ENCODE assay signal across 2 cellular contexts in the genomic region with DNA sequence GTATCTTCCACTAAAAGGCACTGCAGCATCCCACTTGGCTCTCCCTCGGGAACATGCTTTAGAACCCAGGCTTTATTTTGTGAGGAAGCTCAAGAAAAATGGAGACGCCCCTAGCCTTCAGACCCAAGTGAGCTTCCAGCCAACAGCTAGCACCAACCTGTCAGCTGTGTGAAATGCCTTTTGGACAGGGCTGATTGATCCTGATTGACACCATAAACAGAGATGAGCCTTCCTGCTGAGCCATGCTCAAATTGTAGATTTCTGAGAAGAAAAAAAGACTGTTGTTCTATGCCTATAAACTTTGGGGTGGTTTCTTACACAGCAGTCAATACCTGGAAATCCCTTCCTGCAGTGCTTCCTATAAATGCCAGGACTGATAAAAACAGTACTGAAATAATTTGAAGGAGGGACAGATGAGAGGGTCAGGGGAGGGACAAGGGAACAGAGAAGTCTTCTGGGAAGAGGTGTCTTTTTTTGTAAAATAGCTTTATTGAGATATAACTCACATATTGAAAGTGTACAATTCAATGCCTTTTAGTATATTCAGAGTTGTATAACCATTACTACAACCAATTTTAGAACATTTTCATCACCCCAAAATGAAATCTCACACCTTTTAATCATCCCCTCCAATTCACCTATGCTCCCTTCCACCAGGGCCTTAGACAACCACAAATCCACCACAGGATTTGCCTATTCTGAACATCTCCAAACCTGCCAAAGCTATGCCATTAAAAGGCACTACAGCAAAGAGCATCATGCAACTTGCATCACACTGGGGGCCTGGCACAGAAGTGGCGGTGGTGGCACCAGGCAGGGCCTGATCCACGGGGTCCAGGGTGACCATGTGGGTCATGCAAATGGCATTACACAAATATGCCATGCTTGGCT.
TF ChIP-seq lines count a peak whose summit lies in the region.

No MANE protein-coding gene starts in this region.

TF ChIP-seq in K562, 482 proteins besides CTCF, POLR2A, EP300 and RAD21 (continues in another document):
- TF ChIP-seq NR2F6 (CRISPR knock-in tag; IDR thresholded peaks at IDR 0.05) (no peak), MYNN (IDR thresholded peaks at IDR 0.05) (no peak), MYNN (CRISPR knock-in tag; IDR thresholded peaks at IDR 0.05) (no peak), MEIS2 (IDR thresholded peaks at IDR 0.05; ENCODE audit: partially characterized antibody) (peak; percentile 64), SMAD4 (CRISPR knock-in tag; conservative IDR thresholded peaks at IDR 0.05) (no peak), TSC22D4 (tag; IDR thresholded peaks at IDR 0.05) (no peak)
- TF ChIP-seq, protein P1, sequence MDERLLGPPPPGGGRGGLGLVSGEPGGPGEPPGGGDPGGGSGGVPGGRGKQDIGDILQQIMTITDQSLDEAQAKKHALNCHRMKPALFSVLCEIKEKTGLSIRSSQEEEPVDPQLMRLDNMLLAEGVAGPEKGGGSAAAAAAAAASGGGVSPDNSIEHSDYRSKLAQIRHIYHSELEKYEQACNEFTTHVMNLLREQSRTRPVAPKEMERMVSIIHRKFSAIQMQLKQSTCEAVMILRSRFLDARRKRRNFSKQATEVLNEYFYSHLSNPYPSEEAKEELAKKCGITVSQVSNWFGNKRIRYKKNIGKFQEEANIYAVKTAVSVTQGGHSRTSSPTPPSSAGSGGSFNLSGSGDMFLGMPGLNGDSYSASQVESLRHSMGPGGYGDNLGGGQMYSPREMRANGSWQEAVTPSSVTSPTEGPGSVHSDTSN (CRISPR knock-in tag; IDR thresholded peaks at IDR 0.05; ENCODE audit: low read depth), result no peak
- TF ChIP-seq, protein P1 (tag; conservative IDR thresholded peaks at IDR 0.05; ENCODE audit: low read depth), result peak; percentile 30; the same call in 1 of the 2 replicates
- TF ChIP-seq, protein P2, sequence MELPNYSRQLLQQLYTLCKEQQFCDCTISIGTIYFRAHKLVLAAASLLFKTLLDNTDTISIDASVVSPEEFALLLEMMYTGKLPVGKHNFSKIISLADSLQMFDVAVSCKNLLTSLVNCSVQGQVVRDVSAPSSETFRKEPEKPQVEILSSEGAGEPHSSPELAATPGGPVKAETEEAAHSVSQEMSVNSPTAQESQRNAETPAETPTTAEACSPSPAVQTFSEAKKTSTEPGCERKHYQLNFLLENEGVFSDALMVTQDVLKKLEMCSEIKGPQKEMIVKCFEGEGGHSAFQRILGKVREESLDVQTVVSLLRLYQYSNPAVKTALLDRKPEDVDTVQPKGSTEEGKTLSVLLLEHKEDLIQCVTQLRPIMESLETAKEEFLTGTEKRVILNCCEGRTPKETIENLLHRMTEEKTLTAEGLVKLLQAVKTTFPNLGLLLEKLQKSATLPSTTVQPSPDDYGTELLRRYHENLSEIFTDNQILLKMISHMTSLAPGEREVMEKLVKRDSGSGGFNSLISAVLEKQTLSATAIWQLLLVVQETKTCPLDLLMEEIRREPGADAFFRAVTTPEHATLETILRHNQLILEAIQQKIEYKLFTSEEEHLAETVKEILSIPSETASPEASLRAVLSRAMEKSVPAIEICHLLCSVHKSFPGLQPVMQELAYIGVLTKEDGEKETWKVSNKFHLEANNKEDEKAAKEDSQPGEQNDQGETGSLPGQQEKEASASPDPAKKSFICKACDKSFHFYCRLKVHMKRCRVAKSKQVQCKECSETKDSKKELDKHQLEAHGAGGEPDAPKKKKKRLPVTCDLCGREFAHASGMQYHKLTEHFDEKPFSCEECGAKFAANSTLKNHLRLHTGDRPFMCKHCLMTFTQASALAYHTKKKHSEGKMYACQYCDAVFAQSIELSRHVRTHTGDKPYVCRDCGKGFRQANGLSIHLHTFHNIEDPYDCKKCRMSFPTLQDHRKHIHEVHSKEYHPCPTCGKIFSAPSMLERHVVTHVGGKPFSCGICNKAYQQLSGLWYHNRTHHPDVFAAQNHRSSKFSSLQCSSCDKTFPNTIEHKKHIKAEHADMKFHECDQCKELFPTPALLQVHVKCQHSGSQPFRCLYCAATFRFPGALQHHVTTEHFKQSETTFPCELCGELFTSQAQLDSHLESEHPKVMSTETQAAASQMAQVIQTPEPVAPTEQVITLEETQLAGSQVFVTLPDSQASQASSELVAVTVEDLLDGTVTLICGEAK (IDR thresholded peaks at IDR 0.05), result peak; percentile 76
- TF ChIP-seq, protein P2 (CRISPR knock-in tag; IDR thresholded peaks at IDR 0.05), result no peak
- TF ChIP-seq, protein P3, sequence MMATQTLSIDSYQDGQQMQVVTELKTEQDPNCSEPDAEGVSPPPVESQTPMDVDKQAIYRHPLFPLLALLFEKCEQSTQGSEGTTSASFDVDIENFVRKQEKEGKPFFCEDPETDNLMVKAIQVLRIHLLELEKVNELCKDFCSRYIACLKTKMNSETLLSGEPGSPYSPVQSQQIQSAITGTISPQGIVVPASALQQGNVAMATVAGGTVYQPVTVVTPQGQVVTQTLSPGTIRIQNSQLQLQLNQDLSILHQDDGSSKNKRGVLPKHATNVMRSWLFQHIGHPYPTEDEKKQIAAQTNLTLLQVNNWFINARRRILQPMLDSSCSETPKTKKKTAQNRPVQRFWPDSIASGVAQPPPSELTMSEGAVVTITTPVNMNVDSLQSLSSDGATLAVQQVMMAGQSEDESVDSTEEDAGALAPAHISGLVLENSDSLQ (IDR thresholded peaks at IDR 0.05), result peak; percentile 82

TF ChIP-seq in SK-N-SH treated with all-trans-retinoic acid at 6 μM for 48 hours, 23 proteins besides CTCF, POLR2A, EP300 and RAD21:
- TF ChIP-seq, protein P4, sequence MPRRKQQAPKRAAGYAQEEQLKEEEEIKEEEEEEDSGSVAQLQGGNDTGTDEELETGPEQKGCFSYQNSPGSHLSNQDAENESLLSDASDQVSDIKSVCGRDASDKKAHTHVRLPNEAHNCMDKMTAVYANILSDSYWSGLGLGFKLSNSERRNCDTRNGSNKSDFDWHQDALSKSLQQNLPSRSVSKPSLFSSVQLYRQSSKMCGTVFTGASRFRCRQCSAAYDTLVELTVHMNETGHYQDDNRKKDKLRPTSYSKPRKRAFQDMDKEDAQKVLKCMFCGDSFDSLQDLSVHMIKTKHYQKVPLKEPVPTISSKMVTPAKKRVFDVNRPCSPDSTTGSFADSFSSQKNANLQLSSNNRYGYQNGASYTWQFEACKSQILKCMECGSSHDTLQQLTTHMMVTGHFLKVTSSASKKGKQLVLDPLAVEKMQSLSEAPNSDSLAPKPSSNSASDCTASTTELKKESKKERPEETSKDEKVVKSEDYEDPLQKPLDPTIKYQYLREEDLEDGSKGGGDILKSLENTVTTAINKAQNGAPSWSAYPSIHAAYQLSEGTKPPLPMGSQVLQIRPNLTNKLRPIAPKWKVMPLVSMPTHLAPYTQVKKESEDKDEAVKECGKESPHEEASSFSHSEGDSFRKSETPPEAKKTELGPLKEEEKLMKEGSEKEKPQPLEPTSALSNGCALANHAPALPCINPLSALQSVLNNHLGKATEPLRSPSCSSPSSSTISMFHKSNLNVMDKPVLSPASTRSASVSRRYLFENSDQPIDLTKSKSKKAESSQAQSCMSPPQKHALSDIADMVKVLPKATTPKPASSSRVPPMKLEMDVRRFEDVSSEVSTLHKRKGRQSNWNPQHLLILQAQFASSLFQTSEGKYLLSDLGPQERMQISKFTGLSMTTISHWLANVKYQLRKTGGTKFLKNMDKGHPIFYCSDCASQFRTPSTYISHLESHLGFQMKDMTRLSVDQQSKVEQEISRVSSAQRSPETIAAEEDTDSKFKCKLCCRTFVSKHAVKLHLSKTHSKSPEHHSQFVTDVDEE (CRISPR knock-in tag; IDR thresholded peaks at IDR 0.05), result no peak
- TF ChIP-seq ISL1 (CRISPR knock-in tag; IDR thresholded peaks at IDR 0.05) (no peak), CSDC2 (CRISPR knock-in tag; IDR thresholded peaks at IDR 0.05) (no peak), ZNF8 (CRISPR knock-in tag; IDR thresholded peaks at IDR 0.05) (no peak), PPARA (CRISPR knock-in tag; IDR thresholded peaks at IDR 0.05; ENCODE audit: borderline replicate concordance) (no peak), OSR1 (CRISPR knock-in tag; IDR thresholded peaks at IDR 0.05) (no peak), ZNF565 (CRISPR knock-in tag; conservative IDR thresholded peaks at IDR 0.05; ENCODE audit: low read depth) (no peak), BACH2 (CRISPR knock-in tag; IDR thresholded peaks at IDR 0.05; ENCODE audit: borderline replicate concordance) (no peak), SNAI2 (CRISPR knock-in tag; IDR thresholded peaks at IDR 0.05) (no peak), TCF4 (CRISPR knock-in tag; IDR thresholded peaks at IDR 0.05; ENCODE audit: borderline replicate concordance) (no peak), TOX (CRISPR knock-in tag; IDR thresholded peaks at IDR 0.05; ENCODE audit: borderline replicate concordance) (no peak), ZFP3 (CRISPR knock-in tag; IDR thresholded peaks at IDR 0.05) (no peak), ESRRG (CRISPR knock-in tag; IDR thresholded peaks at IDR 0.05) (no peak)
- TF ChIP-seq, protein P5, sequence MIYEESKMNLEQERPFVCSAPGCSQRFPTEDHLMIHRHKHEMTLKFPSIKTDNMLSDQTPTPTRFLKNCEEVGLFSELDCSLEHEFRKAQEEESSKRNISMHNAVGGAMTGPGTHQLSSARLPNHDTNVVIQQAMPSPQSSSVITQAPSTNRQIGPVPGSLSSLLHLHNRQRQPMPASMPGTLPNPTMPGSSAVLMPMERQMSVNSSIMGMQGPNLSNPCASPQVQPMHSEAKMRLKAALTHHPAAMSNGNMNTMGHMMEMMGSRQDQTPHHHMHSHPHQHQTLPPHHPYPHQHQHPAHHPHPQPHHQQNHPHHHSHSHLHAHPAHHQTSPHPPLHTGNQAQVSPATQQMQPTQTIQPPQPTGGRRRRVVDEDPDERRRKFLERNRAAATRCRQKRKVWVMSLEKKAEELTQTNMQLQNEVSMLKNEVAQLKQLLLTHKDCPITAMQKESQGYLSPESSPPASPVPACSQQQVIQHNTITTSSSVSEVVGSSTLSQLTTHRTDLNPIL (CRISPR knock-in tag; IDR thresholded peaks at IDR 0.05; ENCODE audit: low read depth), result no peak
- TF ChIP-seq, protein P6, sequence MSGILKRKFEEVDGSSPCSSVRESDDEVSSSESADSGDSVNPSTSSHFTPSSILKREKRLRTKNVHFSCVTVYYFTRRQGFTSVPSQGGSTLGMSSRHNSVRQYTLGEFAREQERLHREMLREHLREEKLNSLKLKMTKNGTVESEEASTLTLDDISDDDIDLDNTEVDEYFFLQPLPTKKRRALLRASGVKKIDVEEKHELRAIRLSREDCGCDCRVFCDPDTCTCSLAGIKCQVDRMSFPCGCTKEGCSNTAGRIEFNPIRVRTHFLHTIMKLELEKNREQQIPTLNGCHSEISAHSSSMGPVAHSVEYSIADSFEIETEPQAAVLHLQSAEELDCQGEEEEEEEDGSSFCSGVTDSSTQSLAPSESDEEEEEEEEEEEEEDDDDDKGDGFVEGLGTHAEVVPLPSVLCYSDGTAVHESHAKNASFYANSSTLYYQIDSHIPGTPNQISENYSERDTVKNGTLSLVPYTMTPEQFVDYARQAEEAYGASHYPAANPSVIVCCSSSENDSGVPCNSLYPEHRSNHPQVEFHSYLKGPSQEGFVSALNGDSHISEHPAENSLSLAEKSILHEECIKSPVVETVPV (CRISPR knock-in tag; IDR thresholded peaks at IDR 0.05), result no peak
- TF ChIP-seq, protein P7, sequence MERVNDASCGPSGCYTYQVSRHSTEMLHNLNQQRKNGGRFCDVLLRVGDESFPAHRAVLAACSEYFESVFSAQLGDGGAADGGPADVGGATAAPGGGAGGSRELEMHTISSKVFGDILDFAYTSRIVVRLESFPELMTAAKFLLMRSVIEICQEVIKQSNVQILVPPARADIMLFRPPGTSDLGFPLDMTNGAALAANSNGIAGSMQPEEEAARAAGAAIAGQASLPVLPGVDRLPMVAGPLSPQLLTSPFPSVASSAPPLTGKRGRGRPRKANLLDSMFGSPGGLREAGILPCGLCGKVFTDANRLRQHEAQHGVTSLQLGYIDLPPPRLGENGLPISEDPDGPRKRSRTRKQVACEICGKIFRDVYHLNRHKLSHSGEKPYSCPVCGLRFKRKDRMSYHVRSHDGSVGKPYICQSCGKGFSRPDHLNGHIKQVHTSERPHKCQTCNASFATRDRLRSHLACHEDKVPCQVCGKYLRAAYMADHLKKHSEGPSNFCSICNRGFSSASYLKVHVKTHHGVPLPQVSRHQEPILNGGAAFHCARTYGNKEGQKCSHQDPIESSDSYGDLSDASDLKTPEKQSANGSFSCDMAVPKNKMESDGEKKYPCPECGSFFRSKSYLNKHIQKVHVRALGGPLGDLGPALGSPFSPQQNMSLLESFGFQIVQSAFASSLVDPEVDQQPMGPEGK (CRISPR knock-in tag; IDR thresholded peaks at IDR 0.05; ENCODE audit: borderline replicate concordance), result no peak
